ENCODE assay signal across 24 cellular contexts in the genomic region with DNA sequence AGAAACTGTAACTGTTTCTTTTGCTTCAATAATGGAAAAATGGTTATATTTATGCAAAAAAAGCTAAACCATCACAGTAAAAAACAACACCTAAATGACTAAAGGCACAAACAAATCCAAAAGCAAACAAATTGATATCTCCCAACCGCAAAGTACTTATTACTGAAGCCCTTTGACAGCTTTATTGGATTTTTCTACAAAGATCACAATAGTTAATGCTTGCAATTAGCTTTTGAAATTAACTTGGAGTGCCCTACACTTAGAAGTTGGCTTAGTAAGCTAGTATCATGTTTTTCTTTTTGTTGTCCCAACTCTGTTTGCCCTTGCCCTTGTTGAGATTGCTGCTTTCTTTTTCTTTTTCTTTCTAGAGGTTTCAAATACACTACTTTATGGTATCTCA.
DNase-seq lines count a peak whose midpoint lies in the region; ATAC-seq and TF ChIP-seq lines count a peak whose summit lies in the region.
"Had no signal": no experiment of that assay in that cellular context is flagged by ENCODE, and none has a peak within 500 bp of the region (broad histone marks: within the 10 kb centered on the region; RNA-seq: fewer than 3 reads in every experiment).

No MANE protein-coding gene starts in this region.

- TF ChIP-seq CTCF in endothelial cell (IDR thresholded peaks at IDR 0.05; ENCODE audit: unreplicated experiment) (no peak), neural crest cell (conservative IDR thresholded peaks at IDR 0.05) (no peak), suprapubic skin (IDR thresholded peaks at IDR 0.05) (no peak), right lobe of liver (IDR thresholded peaks at IDR 0.05) (no peak)

- H3K9me3 Mint-ChIP-seq in endothelial cell (ENCODE audit: unreplicated experiment) (no peaks in the 10 kb centered on the region), neural crest cell (peaks cover 3% of the 10 kb centered on the region)
- H3K9me3 Mint-ChIP-seq in stimulated activated effector memory CD8-positive, alpha-beta T cell treated with anti-CD3 and anti-CD28 coated beads, Interleukin-12 subunit alpha, Interleukin-12 subunit beta, amount 100 ng/mL, for 72 hours: peaks cover 17% of the 10 kb centered on the region
- H3K9me3 Mint-ChIP-seq: CD8-positive, alpha-beta T cell; IgD-negative memory B cell had no signal

- H3K4me3 Mint-ChIP-seq in endothelial cell (ENCODE audit: unreplicated experiment): no peak overlapping the region
- H3K4me3 Mint-ChIP-seq in neural crest cell: peak overlapping the region; percentile 4
- no peak overlapping the region for H3K4me3 Mint-ChIP-seq in stimulated activated effector memory CD8-positive, alpha-beta T cell treated with anti-CD3 and anti-CD28 coated beads, Interleukin-12 subunit alpha, Interleukin-12 subunit beta, amount 100 ng/mL, for 72 hours
- H3K4me3 Mint-ChIP-seq: B cell; CD8-positive, alpha-beta T cell; IgD-negative memory B cell had no signal

- H3K4me1 Mint-ChIP-seq in endothelial cell (ENCODE audit: unreplicated experiment): peaks cover 14% of the 10 kb centered on the region
- H3K4me1 Mint-ChIP-seq in neural crest cell: peaks cover 21% of the 10 kb centered on the region
- no peaks in the 10 kb centered on the region for H3K4me1 Mint-ChIP-seq in stimulated activated effector memory CD8-positive, alpha-beta T cell treated with anti-CD3 and anti-CD28 coated beads, Interleukin-12 subunit alpha, Interleukin-12 subunit beta, amount 100 ng/mL, for 72 hours
- H3K4me1 Mint-ChIP-seq: B cell had no signal

- H3K27ac Mint-ChIP-seq in endothelial cell (ENCODE audit: unreplicated experiment): peak overlapping the region; percentile 57
- H3K27ac Mint-ChIP-seq in neural crest cell (ENCODE audit: unreplicated experiment): peak overlapping the region; percentile 4
- no peak overlapping the region for H3K27ac Mint-ChIP-seq in stimulated activated effector memory CD8-positive, alpha-beta T cell treated with anti-CD3 and anti-CD28 coated beads, Interleukin-12 subunit alpha, Interleukin-12 subunit beta, amount 100 ng/mL, for 72 hours
- H3K27ac Mint-ChIP-seq: B cell; CD8-positive, alpha-beta T cell; IgD-negative memory B cell had no signal

- peaks cover 1% of the 10 kb centered on the region for H3K27me3 Mint-ChIP-seq in endothelial cell (ENCODE audit: unreplicated experiment)
- no peaks in the 10 kb centered on the region for H3K27me3 Mint-ChIP-seq in neural crest cell (ENCODE audit: low read depth)

- DNase-seq in DMS153 (lab: John Stamatoyannopoulos, UW): peak; percentile 19
- no peak for DNase-seq in DMS153 treated with DMSO at 0.1 percent for 48 hours (lab: John Stamatoyannopoulos, UW; ENCODE audit: unreplicated experiment)
- DNase-seq in endothelial cell (ENCODE audit: low spot score): no peak
- no peak for DNase-seq in neural crest cell (ENCODE audit: low read depth, low spot score)
- no peak for DNase-seq in suprapubic skin (ENCODE audit: low spot score in 2 of 2)
- no peak for DNase-seq in amygdala (lab: John Stamatoyannopoulos, UW)
- DNase-seq in right lobe of liver: no peak
- DNase-seq in stimulated activated effector memory CD8-positive, alpha-beta T cell treated with anti-CD3 and anti-CD28 coated beads, Interleukin-12 subunit alpha, Interleukin-12 subunit beta, amount 100 ng/mL, for 72 hours (ENCODE audit: low spot score in 2 of 2): no peak
- DNase-seq: CD8-positive, alpha-beta T cell; GDM1; HCEC 1CT; MM.1S; NCI-H2029 treated with DMSO at 0.1 percent for 48 hours; NCI-H2171; NCI-H345; NCI-H510A treated with DMSO at 0.1 percent for 48 hours; SHP77 had no signal

- no peak for TF ChIP-seq EP300 in suprapubic skin (IDR thresholded peaks at IDR 0.05)

- H3K27me3 ChIP-seq in suprapubic skin (no peaks in the 10 kb centered on the region), right lobe of liver (no peaks in the 10 kb centered on the region)

- H3K9me3 ChIP-seq in suprapubic skin (no peaks in the 10 kb centered on the region), right lobe of liver (no peaks in the 10 kb centered on the region)

- H3K27ac ChIP-seq in suprapubic skin: peak overlapping the region; percentile 2
- no peak overlapping the region for H3K27ac ChIP-seq in right lobe of liver
- H3K27ac ChIP-seq: 22Rv1, C4-2B, KMS-11, RWPE1 had no signal

- H3K4me1 ChIP-seq in suprapubic skin (no peaks in the 10 kb centered on the region), right lobe of liver (peaks cover 0 to 41% (median 13%) of the 10 kb centered on the region in 4 donors)

- no peaks in the 10 kb centered on the region for H3K36me3 Mint-ChIP-seq in endothelial cell (ENCODE audit: low read depth, unreplicated experiment)
- no peaks in the 10 kb centered on the region for H3K36me3 Mint-ChIP-seq in neural crest cell (ENCODE audit: low read depth)
- no peaks in the 10 kb centered on the region for H3K36me3 Mint-ChIP-seq in stimulated activated effector memory CD8-positive, alpha-beta T cell treated with anti-CD3 and anti-CD28 coated beads, Interleukin-12 subunit alpha, Interleukin-12 subunit beta, amount 100 ng/mL, for 72 hours
- H3K36me3 Mint-ChIP-seq: CD8-positive, alpha-beta T cell; IgD-negative memory B cell had no signal

- ATAC-seq in right lobe of liver: no peak
- no peak for ATAC-seq in stimulated activated effector memory CD8-positive, alpha-beta T cell treated with anti-CD3 and anti-CD28 coated beads, Interleukin-12 subunit alpha, Interleukin-12 subunit beta, amount 100 ng/mL, for 72 hours
- ATAC-seq: CD8-positive, alpha-beta T cell; GM12878 had no signal

- intact Hi-C loops in right lobe of liver (cut with DNase I): no loop called here

- 94% methylated on average over 1 of the region's 1 CpG for WGBS in suprapubic skin
- 35% methylated on average over 1 of the region's 1 CpG for WGBS in right lobe of liver (ENCODE audit: insufficient coverage, low coverage, low lambda C conversion rate, missing lambda C conversion rate)

- no peaks in the 10 kb centered on the region for H3K36me3 ChIP-seq in suprapubic skin
- no peaks in the 10 kb centered on the region for H3K36me3 ChIP-seq in right lobe of liver

- TF ChIP-seq POLR2A in suprapubic skin (IDR thresholded peaks at IDR 0.05) (no peak), right lobe of liver (IDR thresholded peaks at IDR 0.05) (no peak)

- no peak overlapping the region for H3K4me3 ChIP-seq in suprapubic skin
- no peak overlapping the region for H3K4me3 ChIP-seq in right lobe of liver
- H3K4me3 ChIP-seq: GM12878 had no signal
